ENCODE assay signal across 25 cellular contexts in genomic region chr2:53040536-53041229, GRCh38.
DNase-seq lines count a peak whose midpoint lies in the region; ATAC-seq and TF ChIP-seq lines count a peak whose summit lies in the region.
"Had no signal": no experiment of that assay in that cellular context is flagged by ENCODE, and none has a peak within 500 bp of the region (broad histone marks: within the 10 kb centered on the region; RNA-seq: fewer than 3 reads in every experiment).

No MANE protein-coding gene starts in this region.

- BruUV-seq in MCF 10A (replicated peaks; lab: Mats Ljungman, UMichigan): no TSS peak

- H3K4me1 Mint-ChIP-seq in MCF 10A (ENCODE audit: insufficient read depth, unreplicated experiment): no peaks in the 10 kb centered on the region
- H3K4me1 Mint-ChIP-seq in chondrocyte (ENCODE audit: low read depth): peaks cover 11% of the 10 kb centered on the region
- H3K4me1 Mint-ChIP-seq in activated T-helper 2 cell treated with anti-CD3 and anti-CD28 coated beads, Interferon-gamma antibody, Interleukin-2, Interleukin-4, amounts not matched to agents 10 μg/mL and 5 μg/mL and 100 μg/mL, durations not matched to agents 14 hours and 24 hours and 36 hours (ENCODE audit: low read depth): peaks cover 8% of the 10 kb centered on the region
- H3K4me1 Mint-ChIP-seq: activated naive CD8-positive, alpha-beta T cell treated with anti-CD3 and anti-CD28 coated beads, Interleukin-2, amount 50 U/mL, for 24 hours; IgD-negative memory B cell; stimulated activated naive B cell treated with anti-CD40 and anti-IgM and Interleukin-4, amounts not matched to agents 10 μg/mL and 1 μg/mL and 100 μg/mL, for 72 hours had no signal

- no peak overlapping the region for H3K9ac ChIP-seq in mesenchymal stem cell (ENCODE audit: low read length)

- H3K27me3 ChIP-seq in breast epithelium: no peaks in the 10 kb centered on the region
- no peaks in the 10 kb centered on the region for H3K27me3 ChIP-seq in mesenchymal stem cell (ENCODE audit: control insufficient read depth in 1 of 2, insufficient read depth in 1 of 2, low read length in 2 of 2)

- TF ChIP-seq CTCF in MCF 10A (IDR thresholded peaks at IDR 0.05; ENCODE audit: unreplicated experiment): peak; percentile 8
- no peak for TF ChIP-seq CTCF in breast epithelium (IDR thresholded peaks at IDR 0.05)
- TF ChIP-seq CTCF in chondrocyte (IDR thresholded peaks at IDR 0.05): peak; percentile 54

- H3K36me3 ChIP-seq in breast epithelium (no peaks in the 10 kb centered on the region), mesenchymal stem cell (ENCODE audit: control insufficient read depth in 1 of 2, insufficient read depth in 2 of 2, low read depth in 1 of 2, low read length in 2 of 2) (no peaks in the 10 kb centered on the region)
- H3K36me3 ChIP-seq: prostate gland, thoracic aorta had no signal

- H3K9me3 ChIP-seq in breast epithelium (no peaks in the 10 kb centered on the region), mesenchymal stem cell (ENCODE audit: control insufficient read depth, low read length) (no peaks in the 10 kb centered on the region)
- H3K9me3 ChIP-seq: prostate gland, thoracic aorta had no signal

- no peaks in the 10 kb centered on the region for H3K27me3 Mint-ChIP-seq in MCF 10A (ENCODE audit: insufficient read depth, unreplicated experiment)
- no peaks in the 10 kb centered on the region for H3K27me3 Mint-ChIP-seq in chondrocyte (ENCODE audit: low read depth)
- H3K27me3 Mint-ChIP-seq in activated T-helper 2 cell treated with anti-CD3 and anti-CD28 coated beads, Interferon-gamma antibody, Interleukin-2, Interleukin-4, amounts not matched to agents 10 μg/mL and 5 μg/mL and 100 μg/mL, durations not matched to agents 14 hours and 24 hours and 36 hours (ENCODE audit: low read depth): no peaks in the 10 kb centered on the region
- H3K27me3 Mint-ChIP-seq: activated naive CD8-positive, alpha-beta T cell treated with anti-CD3 and anti-CD28 coated beads, Interleukin-2, amount 50 U/mL, for 24 hours; IgD-negative memory B cell; stimulated activated naive B cell treated with anti-CD40 and anti-IgM and Interleukin-4, amounts not matched to agents 10 μg/mL and 1 μg/mL and 100 μg/mL, for 72 hours had no signal

- no peak overlapping the region for H2BK15ac ChIP-seq in mesenchymal stem cell (ENCODE audit: low read depth, poor library complexity, severe bottlenecking)

- H2AFZ ChIP-seq in mesenchymal stem cell (ENCODE audit: low read depth, low read length): no peak overlapping the region

- H3K4me3 ChIP-seq in breast epithelium (no peak overlapping the region), mesenchymal stem cell (ENCODE audit: insufficient read depth in 1 of 2, low read depth in 1 of 2, low read length in 2 of 2) (no peak overlapping the region)
- H3K4me3 ChIP-seq: prostate gland, thoracic aorta had no signal

- H3K79me1 ChIP-seq in mesenchymal stem cell (replicated peaks; ENCODE audit: low read length, poor library complexity, severe bottlenecking): no peaks in the 10 kb centered on the region

- no peak overlapping the region for H3K18ac ChIP-seq in mesenchymal stem cell (ENCODE audit: low read depth in 1 of 2, low read length in 2 of 2)

- H3K4me2 ChIP-seq in mesenchymal stem cell (ENCODE audit: low read length, poor library complexity, severe bottlenecking): no peak overlapping the region

- 29% methylated on average over 1 of the region's 4 CpGs for WGBS in mesenchymal stem cell

- H3K27ac Mint-ChIP-seq in MCF 10A (ENCODE audit: low read depth, unreplicated experiment) (no peak overlapping the region), chondrocyte (ENCODE audit: unreplicated experiment) (no peak overlapping the region)
- no peak overlapping the region for H3K27ac Mint-ChIP-seq in activated T-helper 2 cell treated with anti-CD3 and anti-CD28 coated beads, Interferon-gamma antibody, Interleukin-2, Interleukin-4, amounts not matched to agents 10 μg/mL and 5 μg/mL and 100 μg/mL, durations not matched to agents 14 hours and 24 hours and 36 hours
- H3K27ac Mint-ChIP-seq: activated naive CD8-positive, alpha-beta T cell treated with anti-CD3 and anti-CD28 coated beads, Interleukin-2, amount 50 U/mL, for 24 hours; IgD-negative memory B cell; stimulated activated naive B cell treated with anti-CD40 and anti-IgM and Interleukin-4, amounts not matched to agents 10 μg/mL and 1 μg/mL and 100 μg/mL, for 72 hours had no signal

- no peak for TF ChIP-seq POLR2A in breast epithelium (IDR thresholded peaks at IDR 0.05)

- H3K4me3 Mint-ChIP-seq in MCF 10A (ENCODE audit: unreplicated experiment): no peak overlapping the region
- H3K4me3 Mint-ChIP-seq in chondrocyte (ENCODE audit: unreplicated experiment): no peak overlapping the region
- H3K4me3 Mint-ChIP-seq in activated T-helper 2 cell treated with anti-CD3 and anti-CD28 coated beads, Interferon-gamma antibody, Interleukin-2, Interleukin-4, amounts not matched to agents 10 μg/mL and 5 μg/mL and 100 μg/mL, durations not matched to agents 14 hours and 24 hours and 36 hours (ENCODE audit: low read depth): no peak overlapping the region
- H3K4me3 Mint-ChIP-seq: activated naive CD8-positive, alpha-beta T cell treated with anti-CD3 and anti-CD28 coated beads, Interleukin-2, amount 50 U/mL, for 24 hours; IgD-negative memory B cell; stimulated activated naive B cell treated with anti-CD40 and anti-IgM and Interleukin-4, amounts not matched to agents 10 μg/mL and 1 μg/mL and 100 μg/mL, for 72 hours had no signal

- ATAC-seq in HG03039 (IDR thresholded peaks at IDR 0.05; ENCODE audit: unreplicated experiment) (no peak), HG03280 (IDR thresholded peaks at IDR 0.05; ENCODE audit: unreplicated experiment) (no peak)
- ATAC-seq: activated naive CD8-positive, alpha-beta T cell treated with anti-CD3 and anti-CD28 coated beads, Interleukin-2, amount 50 U/mL, for 24 hours; left ventricle myocardium superior; stimulated activated naive B cell treated with anti-CD40 and anti-IgM and Interleukin-4, amounts not matched to agents 10 μg/mL and 1 μg/mL and 100 μg/mL, for 72 hours had no signal

- no peaks in the 10 kb centered on the region for H3K9me3 Mint-ChIP-seq in MCF 10A (ENCODE audit: unreplicated experiment)
- no peaks in the 10 kb centered on the region for H3K9me3 Mint-ChIP-seq in chondrocyte (ENCODE audit: low read depth)
- peaks cover 18% of the 10 kb centered on the region for H3K9me3 Mint-ChIP-seq in activated T-helper 2 cell treated with anti-CD3 and anti-CD28 coated beads, Interferon-gamma antibody, Interleukin-2, Interleukin-4, amounts not matched to agents 10 μg/mL and 5 μg/mL and 100 μg/mL, durations not matched to agents 14 hours and 24 hours and 36 hours

- H2AK5ac ChIP-seq in mesenchymal stem cell (ENCODE audit: low read length, severe bottlenecking): no peak overlapping the region

- DNase-seq in MCF 10A (ENCODE audit: unreplicated experiment) (no peak), breast epithelium (ENCODE audit: low spot score in 2 of 2) (no peak), chondrocyte (ENCODE audit: low spot score) (no peak), mesenchymal stem cell (peak; percentile 26), dermis blood vessel endothelial cell (no peak)
- DNase-seq in activated T-helper 2 cell treated with anti-CD3 and anti-CD28 coated beads, Interferon-gamma antibody, Interleukin-2, Interleukin-4, amounts not matched to agents 10 μg/mL and 5 μg/mL and 100 μg/mL, durations not matched to agents 14 hours and 24 hours and 36 hours (ENCODE audit: low spot score): no peak
- DNase-seq: 8988T; activated CD4-positive, alpha-beta T cell treated with anti-CD3 and anti-CD28 coated beads, Interleukin-2, amount 50 U/mL, for 4 hours; activated CD8-positive, alpha-beta memory T cell treated with anti-CD3 and anti-CD28 coated beads, Interleukin-2, amount 50 U/mL, for 48 hours; activated effector memory CD4-positive, alpha-beta T cell treated with Interleukin-2 at 50 U/mL for 16 hours; activated naive CD8-positive, alpha-beta T cell treated with anti-CD3 and anti-CD28 coated beads, Interleukin-2, amount 50 U/mL, for 24 hours; DMS79; hippocampal formation; left ventricle myocardium superior; NCI-H1417; NCI-H510A; NK-92 treated with Interleukin-12 subunit alpha and Interleukin-12 subunit beta, amount 100 ng/mL, for 24 hours; stimulated activated CD4-positive, alpha-beta T cell treated with anti-CD3 and anti-CD28 coated beads, Interleukin-2, amount 100 ng/mL, for 24 hours; stimulated activated naive B cell treated with anti-CD40 and anti-IgM and Interleukin-4, amounts not matched to agents 10 μg/mL and 1 μg/mL and 100 μg/mL, for 72 hours had no signal

- CTCF ChIA-PET in MCF 10A (lab: Yijun Ruan, JAX): interaction anchor here (0.6 kb wide), 1 partner anchor 1798 kb away, joined by 3 read pairs; no protein-coding TSS in a partner anchor

- H3K14ac ChIP-seq in mesenchymal stem cell (ENCODE audit: low read length in 2 of 2): no peak overlapping the region

- H2BK12ac ChIP-seq in mesenchymal stem cell (ENCODE audit: low read length in 2 of 2): no peak overlapping the region

- no peak overlapping the region for H4K8ac ChIP-seq in mesenchymal stem cell (ENCODE audit: low read length)

- no peak overlapping the region for H3K27ac ChIP-seq in breast epithelium
- H3K27ac ChIP-seq in mesenchymal stem cell (ENCODE audit: low read length, poor library complexity, severe bottlenecking): no peak overlapping the region
- H3K27ac ChIP-seq: prostate gland, thoracic aorta, VCaP had no signal

- H4K91ac ChIP-seq in mesenchymal stem cell (ENCODE audit: low read length): no peak overlapping the region

- H3K4ac ChIP-seq in mesenchymal stem cell (ENCODE audit: low read depth in 1 of 2, low read length in 2 of 2): no peak overlapping the region

- intact Hi-C loops in MCF 10A (cut with micrococcal nuclease): no loop called here
- intact Hi-C loops in breast epithelium (cut with DNase I; ENCODE audit: low total_unique reads): no loop called here
- intact Hi-C loops in activated T-helper 2 cell treated with anti-CD3 and anti-CD28 coated beads, Interferon-gamma antibody, Interleukin-2, Interleukin-4, amounts not matched to agents 10 μg/mL and 5 μg/mL and 100 μg/mL, durations not matched to agents 14 hours and 24 hours and 36 hours (cut with micrococcal nuclease): loop anchor here (2.0 kb wide), 1 partner anchor 106 kb away; no protein-coding TSS in a partner anchor

- H2BK120ac ChIP-seq in mesenchymal stem cell (ENCODE audit: low read depth, low read length): no peak overlapping the region

- H3K23ac ChIP-seq in mesenchymal stem cell (ENCODE audit: low read length in 2 of 2): no peak overlapping the region

- no peak overlapping the region for H2BK5ac ChIP-seq in mesenchymal stem cell (ENCODE audit: low read depth, low read length, poor library complexity, severe bottlenecking)

- H3K36me3 Mint-ChIP-seq in MCF 10A (ENCODE audit: insufficient read depth, unreplicated experiment) (no peaks in the 10 kb centered on the region), chondrocyte (ENCODE audit: low read depth) (no peaks in the 10 kb centered on the region)
- no peaks in the 10 kb centered on the region for H3K36me3 Mint-ChIP-seq in activated T-helper 2 cell treated with anti-CD3 and anti-CD28 coated beads, Interferon-gamma antibody, Interleukin-2, Interleukin-4, amounts not matched to agents 10 μg/mL and 5 μg/mL and 100 μg/mL, durations not matched to agents 14 hours and 24 hours and 36 hours (ENCODE audit: low read depth)
- H3K36me3 Mint-ChIP-seq: IgD-negative memory B cell; stimulated activated naive B cell treated with anti-CD40 and anti-IgM and Interleukin-4, amounts not matched to agents 10 μg/mL and 1 μg/mL and 100 μg/mL, for 72 hours had no signal

- POLR2A ChIA-PET in MCF 10A (lab: Yijun Ruan, JAX): no interaction called here

- H3K4me1 ChIP-seq in breast epithelium: no peaks in the 10 kb centered on the region
- no peaks in the 10 kb centered on the region for H3K4me1 ChIP-seq in mesenchymal stem cell (ENCODE audit: control insufficient read depth, insufficient read depth, low read depth, low read length)
- H3K4me1 ChIP-seq: prostate gland had no signal

Comparison
In these comparisons a context has a peak if more than half of its experiments do, and no peak if none do; other contexts are left out.
1. CTCF ChIP-seq: peak in MCF 10A (single experiment) and chondrocyte (single experiment); none in breast epithelium (0 of 3).